Comparison of ENCODE assay signal across 17 cellular contexts in the genomic region with DNA sequence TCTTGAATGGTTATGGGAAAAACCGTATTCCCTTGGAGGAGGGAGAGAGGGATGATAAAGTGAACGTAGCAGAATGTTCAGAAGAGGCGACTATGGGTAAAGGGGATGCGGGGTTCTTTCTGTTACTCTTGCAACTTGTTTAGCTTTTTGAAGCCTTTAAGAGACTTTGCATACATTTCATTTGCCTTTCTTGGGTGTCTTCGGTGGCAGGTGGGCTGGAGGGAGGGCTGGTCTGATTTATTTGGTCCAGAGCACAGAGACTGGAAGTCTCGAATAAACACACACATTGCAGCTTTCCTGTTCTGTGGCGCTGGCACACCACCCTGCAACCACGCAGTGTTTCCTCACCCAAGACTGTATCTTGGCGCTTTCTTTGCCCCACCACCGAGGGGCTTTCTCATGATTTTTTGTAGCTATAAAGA. TPM values are rescaled to one million over a fixed set of nuclear protein-coding genes. Genes with fewer than 3 reads are reported as not detected.
A peak's percentile ranks its signal among the peaks of the same experiment; 100 is the strongest.
DNase-seq lines count a peak whose midpoint lies in the region; ATAC-seq lines count a peak whose summit lies in the region.
"Had no signal": no experiment of that assay in that cellular context is flagged by ENCODE, and none has a peak within 500 bp of the region (broad histone marks: within the 10 kb centered on the region; RNA-seq: fewer than 3 reads in every experiment).

No MANE protein-coding gene starts in this region.

- no peak overlapping the region for H3K4me3 Mint-ChIP-seq in activated CD4-positive, alpha-beta T cell treated with anti-CD3 and anti-CD28 coated beads, Interleukin-2, amount 10 ng/mL, durations not matched to agents 24 days and 14 days
- no peak overlapping the region for H3K4me3 Mint-ChIP-seq in activated CD4-positive, alpha-beta T cell treated with anti-CD3 and anti-CD28 coated beads, Interleukin-2, amount 10 ng/mL, durations not matched to agents 7 days and 5 days
- H3K4me3 Mint-ChIP-seq in T-helper 17 cell: peak overlapping the region; percentile 70
- peak overlapping the region; percentile 66 for H3K4me3 Mint-ChIP-seq in stimulated activated memory B cell treated with anti-CD40 and anti-IgM and Interleukin-4, amounts not matched to agents 10 μg/mL and 1 μg/mL and 100 μg/mL, for 72 hours

- peaks cover 61% of the 10 kb centered on the region for H3K36me3 Mint-ChIP-seq in activated CD4-positive, alpha-beta T cell treated with anti-CD3 and anti-CD28 coated beads, Interleukin-2, amount 10 ng/mL, durations not matched to agents 24 days and 14 days (ENCODE audit: low read depth)
- peaks cover 62% of the 10 kb centered on the region for H3K36me3 Mint-ChIP-seq in activated CD4-positive, alpha-beta T cell treated with anti-CD3 and anti-CD28 coated beads, Interleukin-2, amount 10 ng/mL, durations not matched to agents 7 days and 5 days (ENCODE audit: low read depth)
- peaks cover 6% of the 10 kb centered on the region for H3K36me3 Mint-ChIP-seq in T-helper 17 cell (ENCODE audit: low read depth)
- H3K36me3 Mint-ChIP-seq in stimulated activated memory B cell treated with anti-CD40 and anti-IgM and Interleukin-4, amounts not matched to agents 10 μg/mL and 1 μg/mL and 100 μg/mL, for 72 hours: peaks cover 47% of the 10 kb centered on the region

- intact Hi-C loops in activated CD4-positive, alpha-beta T cell treated with anti-CD3 and anti-CD28 coated beads, Interleukin-2, amount 10 ng/mL, durations not matched to agents 24 days and 14 days (cut with micrococcal nuclease): no loop called here

- peak overlapping the region; percentile 43 for H3K27ac Mint-ChIP-seq in activated CD4-positive, alpha-beta T cell treated with anti-CD3 and anti-CD28 coated beads, Interleukin-2, amount 10 ng/mL, durations not matched to agents 24 days and 14 days
- H3K27ac Mint-ChIP-seq in activated CD4-positive, alpha-beta T cell treated with anti-CD3 and anti-CD28 coated beads, Interleukin-2, amount 10 ng/mL, durations not matched to agents 7 days and 5 days: no peak overlapping the region
- peak overlapping the region; percentile 79 for H3K27ac Mint-ChIP-seq in T-helper 17 cell
- H3K27ac Mint-ChIP-seq in stimulated activated memory B cell treated with anti-CD40 and anti-IgM and Interleukin-4, amounts not matched to agents 10 μg/mL and 1 μg/mL and 100 μg/mL, for 72 hours: peak overlapping the region; percentile 94

- H3K9me3 Mint-ChIP-seq in activated CD4-positive, alpha-beta T cell treated with anti-CD3 and anti-CD28 coated beads, Interleukin-2, amount 10 ng/mL, durations not matched to agents 24 days and 14 days: no peaks in the 10 kb centered on the region
- H3K9me3 Mint-ChIP-seq in activated CD4-positive, alpha-beta T cell treated with anti-CD3 and anti-CD28 coated beads, Interleukin-2, amount 10 ng/mL, durations not matched to agents 7 days and 5 days: no peaks in the 10 kb centered on the region
- no peaks in the 10 kb centered on the region for H3K9me3 Mint-ChIP-seq in stimulated activated memory B cell treated with anti-CD40 and anti-IgM and Interleukin-4, amounts not matched to agents 10 μg/mL and 1 μg/mL and 100 μg/mL, for 72 hours

- peaks cover 22% of the 10 kb centered on the region for H3K4me1 Mint-ChIP-seq in activated CD4-positive, alpha-beta T cell treated with anti-CD3 and anti-CD28 coated beads, Interleukin-2, amount 10 ng/mL, durations not matched to agents 24 days and 14 days
- peaks cover 35% of the 10 kb centered on the region for H3K4me1 Mint-ChIP-seq in activated CD4-positive, alpha-beta T cell treated with anti-CD3 and anti-CD28 coated beads, Interleukin-2, amount 10 ng/mL, durations not matched to agents 7 days and 5 days
- peaks cover 14% of the 10 kb centered on the region for H3K4me1 Mint-ChIP-seq in T-helper 17 cell
- H3K4me1 Mint-ChIP-seq in stimulated activated memory B cell treated with anti-CD40 and anti-IgM and Interleukin-4, amounts not matched to agents 10 μg/mL and 1 μg/mL and 100 μg/mL, for 72 hours: peaks cover 53% of the 10 kb centered on the region

- POLR2A ChIA-PET in activated CD4-positive, alpha-beta T cell treated with anti-CD3 and anti-CD28 coated beads, Interleukin-2, amount 10 ng/mL, durations not matched to agents 7 days and 5 days (lab: Charles Lee): no interaction called here

- ATAC-seq in HG02678 (IDR thresholded peaks at IDR 0.05; ENCODE audit: unreplicated experiment) (peak; percentile 46), T-helper 17 cell (no peak), HG02852 (IDR thresholded peaks at IDR 0.05; ENCODE audit: unreplicated experiment) (no peak)
- peak; percentile 85 for ATAC-seq in stimulated activated memory B cell treated with anti-CD40 and anti-IgM and Interleukin-4, amounts not matched to agents 10 μg/mL and 1 μg/mL and 100 μg/mL, for 72 hours
- ATAC-seq: A549, Panc1, psoas muscle had no signal

- H3K9me3 ChIP-seq in T-helper 17 cell (ENCODE audit: control insufficient read depth, low read length, poor library complexity, severe bottlenecking): no peaks in the 10 kb centered on the region
- H3K9me3 ChIP-seq: A549, psoas muscle had no signal

- DNase-seq in activated CD4-positive, alpha-beta T cell treated with anti-CD3 and anti-CD28 coated beads, Interleukin-2, amount 10 ng/mL, durations not matched to agents 24 days and 14 days: no peak
- DNase-seq in activated CD4-positive, alpha-beta T cell treated with anti-CD3 and anti-CD28 coated beads, Interleukin-2, amount 10 ng/mL, durations not matched to agents 7 days and 5 days: no peak
- DNase-seq in T-helper 17 cell: no peak
- no peak for DNase-seq in activated effector memory CD4-positive, alpha-beta T cell treated with Interleukin-2 at 50 U/mL for 16 hours
- DNase-seq in HuH-7.5 (ENCODE audit: low spot score): no peak
- DNase-seq: activated T-cell treated with anti-CD3 and anti-CD28 coated beads, Interleukin-2, amount 50 U/mL, for 48 hours; hypothalamus; mesenchymal stem cell; psoas muscle; substantia nigra had no signal

- H3K27me3 Mint-ChIP-seq in activated CD4-positive, alpha-beta T cell treated with anti-CD3 and anti-CD28 coated beads, Interleukin-2, amount 10 ng/mL, durations not matched to agents 24 days and 14 days: no peaks in the 10 kb centered on the region
- no peaks in the 10 kb centered on the region for H3K27me3 Mint-ChIP-seq in activated CD4-positive, alpha-beta T cell treated with anti-CD3 and anti-CD28 coated beads, Interleukin-2, amount 10 ng/mL, durations not matched to agents 7 days and 5 days
- H3K27me3 Mint-ChIP-seq in T-helper 17 cell: no peaks in the 10 kb centered on the region
- no peaks in the 10 kb centered on the region for H3K27me3 Mint-ChIP-seq in stimulated activated memory B cell treated with anti-CD40 and anti-IgM and Interleukin-4, amounts not matched to agents 10 μg/mL and 1 μg/mL and 100 μg/mL, for 72 hours

- CTCF ChIA-PET in activated CD4-positive, alpha-beta T cell treated with anti-CD3 and anti-CD28 coated beads, Interleukin-2, amount 10 ng/mL, durations not matched to agents 7 days and 5 days (lab: Charles Lee): interaction anchor here (0.9 kb wide), 1 partner anchor 13 kb away, joined by 3 read pairs; no protein-coding TSS in a partner anchor

RNA-seq across cellular contexts. Expression of a gene that starts 23.2 kb away (rescaled TPM):
- 33.6 and 34.8 TPM in 2 replicates for total RNA-seq in activated CD4-positive, alpha-beta T cell treated with anti-CD3 and anti-CD28 coated beads, Interleukin-2, amount 10 ng/mL, durations not matched to agents 24 days and 14 days
- 10 to 100 TPM; 29.7 to 30.5 TPM for total RNA-seq in activated CD4-positive, alpha-beta T cell treated with anti-CD3 and anti-CD28 coated beads, Interleukin-2, amount 10 ng/mL, durations not matched to agents 7 days and 5 days
- 10 to 100 TPM; 12.9 to 15.5 TPM for total RNA-seq in T-helper 17 cell

RNA-seq across cellular contexts. Expression of a gene that starts 26.5 kb away (rescaled TPM):
- total RNA-seq in activated CD4-positive, alpha-beta T cell treated with anti-CD3 and anti-CD28 coated beads, Interleukin-2, amount 10 ng/mL, durations not matched to agents 24 days and 14 days: not detected in 2 replicates
- total RNA-seq in activated CD4-positive, alpha-beta T cell treated with anti-CD3 and anti-CD28 coated beads, Interleukin-2, amount 10 ng/mL, durations not matched to agents 7 days and 5 days: not detected
- total RNA-seq in T-helper 17 cell: not detected
- total RNA-seq: endothelial cell of umbilical vein, LHCN-M2, psoas muscle had no signal

RNA-seq across cellular contexts. Expression of a gene that starts 28.7 kb away (rescaled TPM):
- 45.8 and 46.0 TPM in 2 replicates for total RNA-seq in activated CD4-positive, alpha-beta T cell treated with anti-CD3 and anti-CD28 coated beads, Interleukin-2, amount 10 ng/mL, durations not matched to agents 24 days and 14 days
- total RNA-seq in activated CD4-positive, alpha-beta T cell treated with anti-CD3 and anti-CD28 coated beads, Interleukin-2, amount 10 ng/mL, durations not matched to agents 7 days and 5 days: 10 to 100 TPM; 62.8 to 68.5 TPM
- 10 to 100 TPM; 56.4 to 58.3 TPM for total RNA-seq in T-helper 17 cell

Comparison
In these comparisons a context has a peak if more than half of its experiments do, and no peak if none do; other contexts are left out.
1. H3K4me3 Mint-ChIP-seq: peak in T-helper 17 cell (single experiment) and stimulated activated memory B cell treated with anti-CD40 and anti-IgM and Interleukin-4, amounts not matched to agents 10 μg/mL and 1 μg/mL and 100 μg/mL, for 72 hours (single experiment); none in activated CD4-positive, alpha-beta T cell treated with anti-CD3 and anti-CD28 coated beads, Interleukin-2, amount 10 ng/mL, durations not matched to agents 24 days and 14 days (single experiment) and activated CD4-positive, alpha-beta T cell treated with anti-CD3 and anti-CD28 coated beads, Interleukin-2, amount 10 ng/mL, durations not matched to agents 7 days and 5 days (single experiment).
2. ATAC-seq: peak in HG02678 (single experiment) and stimulated activated memory B cell treated with anti-CD40 and anti-IgM and Interleukin-4, amounts not matched to agents 10 μg/mL and 1 μg/mL and 100 μg/mL, for 72 hours (single experiment); none in T-helper 17 cell (single experiment) and HG02852 (single experiment).